In the genomic region with DNA sequence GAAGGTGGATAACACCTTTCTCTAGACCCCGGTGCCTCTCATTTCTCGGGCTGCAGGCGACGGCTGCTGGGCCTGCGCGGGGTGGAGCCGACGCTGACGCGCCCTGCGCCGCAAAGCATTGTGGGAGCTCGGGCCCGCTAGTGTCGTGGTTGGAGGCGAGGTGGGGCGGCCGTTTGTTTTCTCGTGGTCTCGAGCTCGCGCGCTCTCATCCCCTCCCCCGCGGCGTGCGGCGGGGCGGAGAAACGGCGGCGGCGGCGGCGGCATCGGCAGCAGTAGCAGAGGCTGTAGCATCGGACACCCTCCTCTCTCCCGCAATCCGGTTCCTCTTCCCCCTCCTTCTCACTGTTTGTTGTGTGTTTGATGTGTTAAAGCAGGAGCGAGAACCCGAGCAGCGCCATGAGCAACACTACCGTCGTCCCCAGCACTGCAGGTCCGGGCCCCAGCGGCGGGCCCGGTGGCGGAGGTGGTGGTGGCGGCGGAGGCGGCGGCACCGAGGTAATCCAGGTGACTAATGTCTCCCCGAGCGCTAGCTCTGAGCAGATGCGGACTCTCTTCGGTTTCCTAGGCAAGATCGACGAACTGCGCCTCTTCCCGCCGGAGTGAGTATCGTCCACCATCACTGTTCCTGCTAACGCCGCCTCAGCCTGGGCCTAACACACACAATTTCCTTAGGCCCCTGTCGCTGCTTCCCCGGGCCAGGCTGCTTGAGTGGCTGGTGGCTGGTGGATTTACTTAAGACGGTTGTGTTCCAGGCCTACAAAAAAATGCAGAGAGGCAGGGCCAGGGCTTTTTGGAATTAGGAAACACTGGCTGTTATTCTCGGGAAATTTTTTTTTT, we compare ENCODE assay signal across 1 cellular context.
TF ChIP-seq lines count a peak whose summit lies in the region.

A gene with protein sequence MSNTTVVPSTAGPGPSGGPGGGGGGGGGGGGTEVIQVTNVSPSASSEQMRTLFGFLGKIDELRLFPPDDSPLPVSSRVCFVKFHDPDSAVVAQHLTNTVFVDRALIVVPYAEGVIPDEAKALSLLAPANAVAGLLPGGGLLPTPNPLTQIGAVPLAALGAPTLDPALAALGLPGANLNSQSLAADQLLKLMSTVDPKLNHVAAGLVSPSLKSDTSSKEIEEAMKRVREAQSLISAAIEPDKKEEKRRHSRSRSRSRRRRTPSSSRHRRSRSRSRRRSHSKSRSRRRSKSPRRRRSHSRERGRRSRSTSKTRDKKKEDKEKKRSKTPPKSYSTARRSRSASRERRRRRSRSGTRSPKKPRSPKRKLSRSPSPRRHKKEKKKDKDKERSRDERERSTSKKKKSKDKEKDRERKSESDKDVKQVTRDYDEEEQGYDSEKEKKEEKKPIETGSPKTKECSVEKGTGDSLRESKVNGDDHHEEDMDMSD (plus strand): TSS at position 140 of the 837 bp plus-strand sequence. CDS start 257 bp downstream, at position 397.

TF ChIP-seq in K562, 482 proteins besides CTCF, POLR2A, EP300 and RAD21 (continued from another document and continues in another):
- TF ChIP-seq, protein P1, sequence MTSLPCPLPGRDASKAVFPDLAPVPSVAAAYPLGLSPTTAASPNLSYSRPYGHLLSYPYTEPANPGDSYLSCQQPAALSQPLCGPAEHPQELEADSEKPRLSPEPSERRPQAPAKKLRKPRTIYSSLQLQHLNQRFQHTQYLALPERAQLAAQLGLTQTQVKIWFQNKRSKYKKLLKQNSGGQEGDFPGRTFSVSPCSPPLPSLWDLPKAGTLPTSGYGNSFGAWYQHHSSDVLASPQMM (CRISPR knock-in tag; IDR thresholded peaks at IDR 0.05): no peak
- TF ChIP-seq SRSF3 (IDR thresholded peaks at IDR 0.05; ENCODE audit: insufficient read depth, low read length) (no peak), ZBTB17 (CRISPR knock-in tag; IDR thresholded peaks at IDR 0.05) (peak; percentile 58; the same call in 1 of the 2 replicates), SIN3A (IDR thresholded peaks at IDR 0.05; ENCODE audit: borderline replicate concordance in 2 of 2, control insufficient read depth in 1 of 2, low read depth in 2 of 2, low read length in 2 of 2) (peak; percentile 7 to 35; a peak in 2 of 4 replicates), SMARCB1 (IDR thresholded peaks at IDR 0.05; ENCODE audit: insufficient read length, low read depth) (no peak), JUNB (CRISPR knock-in tag; conservative IDR thresholded peaks at IDR 0.05) (no peak), ZNF316 (IDR thresholded peaks at IDR 0.05) (no peak), KLF1 (tag; IDR thresholded peaks at IDR 0.05) (0 out of 2 replicates have a peak, but pooled peaks have one; percentile 30), NCOA6 (IDR thresholded peaks at IDR 0.05) (no peak), GABPB1 (CRISPR knock-in tag; IDR thresholded peaks at IDR 0.05) (peak; percentile 75), SUPT5H (IDR thresholded peaks at IDR 0.05) (peak; percentile 92), ATF7 (IDR thresholded peaks at IDR 0.05) (peak; percentile 71), FOXK1 (CRISPR knock-in tag; IDR thresholded peaks at IDR 0.05; ENCODE audit: borderline replicate concordance) (no peak), ZNF184 (CRISPR knock-in tag; IDR thresholded peaks at IDR 0.05) (no peak), ZBTB1 (CRISPR knock-in tag; IDR thresholded peaks at IDR 0.05; ENCODE audit: borderline replicate concordance, low read depth) (peak; percentile 65; the same call in 1 of the 2 replicates), ZBTB7A (IDR thresholded peaks at IDR 0.05; ENCODE audit: borderline replicate concordance, control insufficient read depth, low read depth, low read length) (peak; percentile 46; the same call in 1 of the 2 replicates), TCFL5 (CRISPR knock-in tag; conservative IDR thresholded peaks at IDR 0.05) (no peak), KLF13 (tag; IDR thresholded peaks at IDR 0.05; ENCODE audit: borderline replicate concordance, low read depth) (peak; percentile 63; the same call in 1 of the 2 replicates), SAFB (IDR thresholded peaks at IDR 0.05; ENCODE audit: borderline replicate concordance, low read depth, low read length) (peak; percentile 88), NONO (IDR thresholded peaks at IDR 0.05; ENCODE audit: low read depth in 2 of 2, low read length in 1 of 2) (no peak), EZH2 (IDR thresholded peaks at IDR 0.05; ENCODE audit: borderline replicate concordance, low read depth, low read length) (no peak), YY1 (IDR thresholded peaks at IDR 0.05; ENCODE audit: borderline replicate concordance in 1 of 3, control insufficient read depth in 1 of 3, extremely low read depth in 1 of 3, insufficient read depth in 3 of 3, insufficient read length in 1 of 3, insufficient replicate concordance in 2 of 3, low read depth in 1 of 3, low read length in 2 of 3) (peak in 2 of 3 experiments; percentile 51 to 68)
- TF ChIP-seq, protein P2, sequence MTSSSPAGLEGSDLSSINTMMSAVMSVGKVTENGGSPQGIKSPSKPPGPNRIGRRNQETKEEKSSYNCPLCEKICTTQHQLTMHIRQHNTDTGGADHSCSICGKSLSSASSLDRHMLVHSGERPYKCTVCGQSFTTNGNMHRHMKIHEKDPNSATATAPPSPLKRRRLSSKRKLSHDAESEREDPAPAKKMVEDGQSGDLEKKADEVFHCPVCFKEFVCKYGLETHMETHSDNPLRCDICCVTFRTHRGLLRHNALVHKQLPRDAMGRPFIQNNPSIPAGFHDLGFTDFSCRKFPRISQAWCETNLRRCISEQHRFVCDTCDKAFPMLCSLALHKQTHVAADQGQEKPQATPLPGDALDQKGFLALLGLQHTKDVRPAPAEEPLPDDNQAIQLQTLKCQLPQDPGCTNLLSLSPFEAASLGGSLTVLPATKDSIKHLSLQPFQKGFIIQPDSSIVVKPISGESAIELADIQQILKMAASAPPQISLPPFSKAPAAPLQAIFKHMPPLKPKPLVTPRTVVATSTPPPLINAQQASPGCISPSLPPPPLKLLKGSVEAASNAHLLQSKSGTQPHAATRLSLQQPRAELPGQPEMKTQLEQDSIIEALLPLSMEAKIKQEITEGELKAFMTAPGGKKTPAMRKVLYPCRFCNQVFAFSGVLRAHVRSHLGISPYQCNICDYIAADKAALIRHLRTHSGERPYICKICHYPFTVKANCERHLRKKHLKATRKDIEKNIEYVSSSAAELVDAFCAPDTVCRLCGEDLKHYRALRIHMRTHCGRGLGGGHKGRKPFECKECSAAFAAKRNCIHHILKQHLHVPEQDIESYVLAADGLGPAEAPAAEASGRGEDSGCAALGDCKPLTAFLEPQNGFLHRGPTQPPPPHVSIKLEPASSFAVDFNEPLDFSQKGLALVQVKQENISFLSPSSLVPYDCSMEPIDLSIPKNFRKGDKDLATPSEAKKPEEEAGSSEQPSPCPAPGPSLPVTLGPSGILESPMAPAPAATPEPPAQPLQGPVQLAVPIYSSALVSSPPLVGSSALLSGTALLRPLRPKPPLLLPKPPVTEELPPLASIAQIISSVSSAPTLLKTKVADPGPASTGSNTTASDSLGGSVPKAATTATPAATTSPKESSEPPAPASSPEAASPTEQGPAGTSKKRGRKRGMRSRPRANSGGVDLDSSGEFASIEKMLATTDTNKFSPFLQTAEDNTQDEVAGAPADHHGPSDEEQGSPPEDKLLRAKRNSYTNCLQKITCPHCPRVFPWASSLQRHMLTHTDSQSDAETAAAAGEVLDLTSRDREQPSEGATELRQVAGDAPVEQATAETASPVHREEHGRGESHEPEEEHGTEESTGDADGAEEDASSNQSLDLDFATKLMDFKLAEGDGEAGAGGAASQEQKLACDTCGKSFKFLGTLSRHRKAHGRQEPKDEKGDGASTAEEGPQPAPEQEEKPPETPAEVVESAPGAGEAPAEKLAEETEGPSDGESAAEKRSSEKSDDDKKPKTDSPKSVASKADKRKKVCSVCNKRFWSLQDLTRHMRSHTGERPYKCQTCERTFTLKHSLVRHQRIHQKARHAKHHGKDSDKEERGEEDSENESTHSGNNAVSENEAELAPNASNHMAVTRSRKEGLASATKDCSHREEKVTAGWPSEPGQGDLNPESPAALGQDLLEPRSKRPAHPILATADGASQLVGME (CRISPR knock-in tag; IDR thresholded peaks at IDR 0.05): 0 out of 2 replicates have a peak, but pooled peaks have one; percentile 82
- TF ChIP-seq, protein P3, sequence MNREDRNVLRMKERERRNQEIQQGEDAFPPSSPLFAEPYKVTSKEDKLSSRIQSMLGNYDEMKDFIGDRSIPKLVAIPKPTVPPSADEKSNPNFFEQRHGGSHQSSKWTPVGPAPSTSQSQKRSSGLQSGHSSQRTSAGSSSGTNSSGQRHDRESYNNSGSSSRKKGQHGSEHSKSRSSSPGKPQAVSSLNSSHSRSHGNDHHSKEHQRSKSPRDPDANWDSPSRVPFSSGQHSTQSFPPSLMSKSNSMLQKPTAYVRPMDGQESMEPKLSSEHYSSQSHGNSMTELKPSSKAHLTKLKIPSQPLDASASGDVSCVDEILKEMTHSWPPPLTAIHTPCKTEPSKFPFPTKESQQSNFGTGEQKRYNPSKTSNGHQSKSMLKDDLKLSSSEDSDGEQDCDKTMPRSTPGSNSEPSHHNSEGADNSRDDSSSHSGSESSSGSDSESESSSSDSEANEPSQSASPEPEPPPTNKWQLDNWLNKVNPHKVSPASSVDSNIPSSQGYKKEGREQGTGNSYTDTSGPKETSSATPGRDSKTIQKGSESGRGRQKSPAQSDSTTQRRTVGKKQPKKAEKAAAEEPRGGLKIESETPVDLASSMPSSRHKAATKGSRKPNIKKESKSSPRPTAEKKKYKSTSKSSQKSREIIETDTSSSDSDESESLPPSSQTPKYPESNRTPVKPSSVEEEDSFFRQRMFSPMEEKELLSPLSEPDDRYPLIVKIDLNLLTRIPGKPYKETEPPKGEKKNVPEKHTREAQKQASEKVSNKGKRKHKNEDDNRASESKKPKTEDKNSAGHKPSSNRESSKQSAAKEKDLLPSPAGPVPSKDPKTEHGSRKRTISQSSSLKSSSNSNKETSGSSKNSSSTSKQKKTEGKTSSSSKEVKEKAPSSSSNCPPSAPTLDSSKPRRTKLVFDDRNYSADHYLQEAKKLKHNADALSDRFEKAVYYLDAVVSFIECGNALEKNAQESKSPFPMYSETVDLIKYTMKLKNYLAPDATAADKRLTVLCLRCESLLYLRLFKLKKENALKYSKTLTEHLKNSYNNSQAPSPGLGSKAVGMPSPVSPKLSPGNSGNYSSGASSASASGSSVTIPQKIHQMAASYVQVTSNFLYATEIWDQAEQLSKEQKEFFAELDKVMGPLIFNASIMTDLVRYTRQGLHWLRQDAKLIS (CRISPR knock-in tag; IDR thresholded peaks at IDR 0.05): peak; percentile 85; the same call in 1 of the 2 replicates
- TF ChIP-seq, protein P4, sequence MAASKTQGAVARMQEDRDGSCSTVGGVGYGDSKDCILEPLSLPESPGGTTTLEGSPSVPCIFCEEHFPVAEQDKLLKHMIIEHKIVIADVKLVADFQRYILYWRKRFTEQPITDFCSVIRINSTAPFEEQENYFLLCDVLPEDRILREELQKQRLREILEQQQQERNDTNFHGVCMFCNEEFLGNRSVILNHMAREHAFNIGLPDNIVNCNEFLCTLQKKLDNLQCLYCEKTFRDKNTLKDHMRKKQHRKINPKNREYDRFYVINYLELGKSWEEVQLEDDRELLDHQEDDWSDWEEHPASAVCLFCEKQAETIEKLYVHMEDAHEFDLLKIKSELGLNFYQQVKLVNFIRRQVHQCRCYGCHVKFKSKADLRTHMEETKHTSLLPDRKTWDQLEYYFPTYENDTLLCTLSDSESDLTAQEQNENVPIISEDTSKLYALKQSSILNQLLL (CRISPR knock-in tag; IDR thresholded peaks at IDR 0.05; ENCODE audit: borderline replicate concordance): no peak
- TF ChIP-seq, protein P5, sequence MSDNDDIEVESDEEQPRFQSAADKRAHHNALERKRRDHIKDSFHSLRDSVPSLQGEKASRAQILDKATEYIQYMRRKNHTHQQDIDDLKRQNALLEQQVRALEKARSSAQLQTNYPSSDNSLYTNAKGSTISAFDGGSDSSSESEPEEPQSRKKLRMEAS (CRISPR knock-in tag; IDR thresholded peaks at IDR 0.05): peak; percentile 90
- TF ChIP-seq, protein P6, sequence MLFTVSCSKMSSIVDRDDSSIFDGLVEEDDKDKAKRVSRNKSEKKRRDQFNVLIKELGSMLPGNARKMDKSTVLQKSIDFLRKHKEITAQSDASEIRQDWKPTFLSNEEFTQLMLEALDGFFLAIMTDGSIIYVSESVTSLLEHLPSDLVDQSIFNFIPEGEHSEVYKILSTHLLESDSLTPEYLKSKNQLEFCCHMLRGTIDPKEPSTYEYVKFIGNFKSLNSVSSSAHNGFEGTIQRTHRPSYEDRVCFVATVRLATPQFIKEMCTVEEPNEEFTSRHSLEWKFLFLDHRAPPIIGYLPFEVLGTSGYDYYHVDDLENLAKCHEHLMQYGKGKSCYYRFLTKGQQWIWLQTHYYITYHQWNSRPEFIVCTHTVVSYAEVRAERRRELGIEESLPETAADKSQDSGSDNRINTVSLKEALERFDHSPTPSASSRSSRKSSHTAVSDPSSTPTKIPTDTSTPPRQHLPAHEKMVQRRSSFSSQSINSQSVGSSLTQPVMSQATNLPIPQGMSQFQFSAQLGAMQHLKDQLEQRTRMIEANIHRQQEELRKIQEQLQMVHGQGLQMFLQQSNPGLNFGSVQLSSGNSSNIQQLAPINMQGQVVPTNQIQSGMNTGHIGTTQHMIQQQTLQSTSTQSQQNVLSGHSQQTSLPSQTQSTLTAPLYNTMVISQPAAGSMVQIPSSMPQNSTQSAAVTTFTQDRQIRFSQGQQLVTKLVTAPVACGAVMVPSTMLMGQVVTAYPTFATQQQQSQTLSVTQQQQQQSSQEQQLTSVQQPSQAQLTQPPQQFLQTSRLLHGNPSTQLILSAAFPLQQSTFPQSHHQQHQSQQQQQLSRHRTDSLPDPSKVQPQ (CRISPR knock-in tag; IDR thresholded peaks at IDR 0.05; ENCODE audit: borderline replicate concordance): no peak
- TF ChIP-seq, protein P7, sequence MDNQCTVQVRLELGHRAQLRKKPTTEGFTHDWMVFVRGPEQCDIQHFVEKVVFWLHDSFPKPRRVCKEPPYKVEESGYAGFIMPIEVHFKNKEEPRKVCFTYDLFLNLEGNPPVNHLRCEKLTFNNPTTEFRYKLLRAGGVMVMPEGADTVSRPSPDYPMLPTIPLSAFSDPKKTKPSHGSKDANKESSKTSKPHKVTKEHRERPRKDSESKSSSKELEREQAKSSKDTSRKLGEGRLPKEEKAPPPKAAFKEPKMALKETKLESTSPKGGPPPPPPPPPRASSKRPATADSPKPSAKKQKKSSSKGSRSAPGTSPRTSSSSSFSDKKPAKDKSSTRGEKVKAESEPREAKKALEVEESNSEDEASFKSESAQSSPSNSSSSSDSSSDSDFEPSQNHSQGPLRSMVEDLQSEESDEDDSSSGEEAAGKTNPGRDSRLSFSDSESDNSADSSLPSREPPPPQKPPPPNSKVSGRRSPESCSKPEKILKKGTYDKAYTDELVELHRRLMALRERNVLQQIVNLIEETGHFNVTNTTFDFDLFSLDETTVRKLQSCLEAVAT (IDR thresholded peaks at IDR 0.05): peak; percentile 66 to 70; a peak in 3 of 4 replicates
- TF ChIP-seq, protein P8, sequence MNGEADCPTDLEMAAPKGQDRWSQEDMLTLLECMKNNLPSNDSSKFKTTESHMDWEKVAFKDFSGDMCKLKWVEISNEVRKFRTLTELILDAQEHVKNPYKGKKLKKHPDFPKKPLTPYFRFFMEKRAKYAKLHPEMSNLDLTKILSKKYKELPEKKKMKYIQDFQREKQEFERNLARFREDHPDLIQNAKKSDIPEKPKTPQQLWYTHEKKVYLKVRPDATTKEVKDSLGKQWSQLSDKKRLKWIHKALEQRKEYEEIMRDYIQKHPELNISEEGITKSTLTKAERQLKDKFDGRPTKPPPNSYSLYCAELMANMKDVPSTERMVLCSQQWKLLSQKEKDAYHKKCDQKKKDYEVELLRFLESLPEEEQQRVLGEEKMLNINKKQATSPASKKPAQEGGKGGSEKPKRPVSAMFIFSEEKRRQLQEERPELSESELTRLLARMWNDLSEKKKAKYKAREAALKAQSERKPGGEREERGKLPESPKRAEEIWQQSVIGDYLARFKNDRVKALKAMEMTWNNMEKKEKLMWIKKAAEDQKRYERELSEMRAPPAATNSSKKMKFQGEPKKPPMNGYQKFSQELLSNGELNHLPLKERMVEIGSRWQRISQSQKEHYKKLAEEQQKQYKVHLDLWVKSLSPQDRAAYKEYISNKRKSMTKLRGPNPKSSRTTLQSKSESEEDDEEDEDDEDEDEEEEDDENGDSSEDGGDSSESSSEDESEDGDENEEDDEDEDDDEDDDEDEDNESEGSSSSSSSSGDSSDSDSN (IDR thresholded peaks at IDR 0.05; ENCODE audit: borderline replicate concordance in 1 of 2, low read depth in 2 of 2, low read length in 2 of 2): peak; percentile 59 to 79; a peak in 2 of 4 replicates
